Comparison of ENCODE assay signal across 25 cellular contexts in genomic region chr10:70096705-70097420, GRCh38. TPM values are rescaled to one million over a fixed set of nuclear protein-coding genes. Genes with fewer than 3 reads are reported as not detected.
DNase-seq lines count a peak whose midpoint lies in the region; ATAC-seq and TF ChIP-seq lines count a peak whose summit lies in the region.
"Had no signal": no experiment of that assay in that cellular context is flagged by ENCODE, and none has a peak within 500 bp of the region (broad histone marks: within the 10 kb centered on the region; RNA-seq: fewer than 3 reads in every experiment).

No MANE protein-coding gene starts in this region.

- intact Hi-C loops in cardiac septum (cut with DNase I): no loop called here
- intact Hi-C loops in Right ventricle myocardium superior (cut with DNase I): no loop called here
- intact Hi-C loops in right lobe of liver (cut with DNase I): no loop called here

- no peak overlapping the region for H2AFZ ChIP-seq in Loucy (ENCODE audit: low read length)

- H3K9ac ChIP-seq in Loucy (ENCODE audit: low read depth, low read length, poor library complexity, severe bottlenecking): no peak overlapping the region
- H3K9ac ChIP-seq: BLaER1, KMS-11 had no signal

- H3K4me2 ChIP-seq in Loucy (ENCODE audit: low read depth, low read length, poor library complexity, severe bottlenecking): peak overlapping the region; percentile 26
- H3K4me2 ChIP-seq: BLaER1, KMS-11 had no signal

- 77% methylated on average over 4 of the region's 5 CpGs for WGBS in right lobe of liver (ENCODE audit: insufficient coverage, low coverage, low lambda C conversion rate, missing lambda C conversion rate)

- no peak overlapping the region for H3K4me3 ChIP-seq in Loucy (ENCODE audit: low read length, poor library complexity, severe bottlenecking)
- no peak overlapping the region for H3K4me3 ChIP-seq in right lobe of liver
- H3K4me3 ChIP-seq: BLaER1, GM12878 had no signal

- DNase-seq in cardiac septum (ENCODE audit: low spot score) (peak; percentile 15), Right ventricle myocardium superior (no peak), right lobe of liver (no peak), GM10266 (ENCODE audit: extremely low spot score) (no peak), pons (ENCODE audit: low spot score) (no peak)
- DNase-seq: CD4-positive, CD25-positive, alpha-beta regulatory T cell; COR-L47; DMS53; H7; HFFc6; NCI-H1048; NCI-H1417; NCI-H1694; NCI-H2029 treated with DMSO at 0.1 percent for 48 hours; NCI-H446 treated with DMSO at 0.1 percent for 48 hours; NCI-H526; SHP77 treated with DMSO at 0.1 percent for 48 hours had no signal

- H3K4me1 ChIP-seq in Loucy (ENCODE audit: insufficient read depth, low read length, poor library complexity, severe bottlenecking) (peaks cover 38% of the 10 kb centered on the region), right lobe of liver (peaks cover 0 to 10% (median 2%) of the 10 kb centered on the region in 4 donors)
- H3K4me1 ChIP-seq: BLaER1 had no signal

- H3K9me2 ChIP-seq in Loucy (replicated peaks; ENCODE audit: low read depth, low read length): no peaks in the 10 kb centered on the region

- H3K79me2 ChIP-seq in Loucy (ENCODE audit: insufficient read depth, low read length): no peaks in the 10 kb centered on the region

- H3K9me3 ChIP-seq in Loucy (ENCODE audit: insufficient read depth, low read depth, low read length): no peaks in the 10 kb centered on the region
- no peaks in the 10 kb centered on the region for H3K9me3 ChIP-seq in right lobe of liver

- no peaks in the 10 kb centered on the region for H4K20me1 ChIP-seq in Loucy (ENCODE audit: insufficient read depth, low read length, poor library complexity, severe bottlenecking)
- H4K20me1 ChIP-seq: BLaER1 had no signal

- H3K27me3 ChIP-seq in Loucy (ENCODE audit: insufficient read depth, low read length, poor library complexity, severe bottlenecking) (no peaks in the 10 kb centered on the region), right lobe of liver (no peaks in the 10 kb centered on the region)
- H3K27me3 ChIP-seq: BLaER1 had no signal

- H3K27ac ChIP-seq in right lobe of liver: no peak overlapping the region
- H3K27ac ChIP-seq: BLaER1, KMS-11, RWPE1 had no signal

- TF ChIP-seq CTCF in Loucy (conservative IDR thresholded peaks at IDR 0.05; ENCODE audit: low read length) (no peak), right lobe of liver (IDR thresholded peaks at IDR 0.05) (no peak), GM10266 (IDR thresholded peaks at IDR 0.05; ENCODE audit: control insufficient read depth, insufficient read depth, low read depth, missing control alignments) (no peak)

- no peaks in the 10 kb centered on the region for H3F3A ChIP-seq in Loucy (ENCODE audit: low read depth)

- no peak for TF ChIP-seq POLR2A in right lobe of liver (IDR thresholded peaks at IDR 0.05)

- ATAC-seq in Right ventricle myocardium superior (ENCODE audit: poor library complexity): no peak
- peak in 3 of 4 donors; percentile 50 to 85 (median 55) for ATAC-seq in right lobe of liver
- no peak for ATAC-seq in HG03097 (IDR thresholded peaks at IDR 0.05; ENCODE audit: low FRiP score, unreplicated experiment)
- ATAC-seq: GM12878, Panc1 had no signal

- H3K36me3 ChIP-seq in Loucy (ENCODE audit: insufficient read depth, low read length) (peaks cover 11% of the 10 kb centered on the region; the same call in 1 of the 2 replicates), right lobe of liver (peaks cover 0 to 2% (median 0%) of the 10 kb centered on the region in 4 donors)

RNA-seq across cellular contexts. Expression of gene AIFM2, which starts 35.8 kb away (rescaled TPM):
- total RNA-seq in cardiac septum (19.4 TPM), Right ventricle myocardium superior (20.2 TPM), right lobe of liver (10 to 100 TPM; 11.4 to 23.3 (median 18.2) TPM)

RNA-seq across cellular contexts. Expression of gene MACROH2A2, which starts 44.2 kb away (rescaled TPM):
- total RNA-seq in cardiac septum (15.3 TPM), Right ventricle myocardium superior (13.2 TPM), right lobe of liver (10 to 100 TPM in 2 of 6 experiments, 1 to 10 TPM in 4; 2.0 to 12.1 (median 5.0) TPM)
- total RNA-seq: GM12878, OCI-LY7 had no signal

RNA-seq across cellular contexts. Expression of gene TYSND1, which starts 49.6 kb away (rescaled TPM):
- 5.2 TPM for total RNA-seq in cardiac septum
- total RNA-seq in Right ventricle myocardium superior: 5.9 TPM
- total RNA-seq in right lobe of liver: 10 to 100 TPM in 2 of 6 experiments, 1 to 10 TPM in 4; 5.3 to 11.1 (median 8.2) TPM

Comparison
In these comparisons a context has a peak if more than half of its experiments do, and no peak if none do; other contexts are left out.
1. ATAC-seq: peak in right lobe of liver (3 of 4); none in Right ventricle myocardium superior (single experiment) and HG03097 (single experiment).